ENCODE assay signal across 24 cellular contexts in genomic region chr2:69505710-69506109, GRCh38.
DNase-seq lines count a peak whose midpoint lies in the region; ATAC-seq lines count a peak whose summit lies in the region.
"Had no signal": no experiment of that assay in that cellular context is flagged by ENCODE, and none has a peak within 500 bp of the region (broad histone marks: within the 10 kb centered on the region; RNA-seq: fewer than 3 reads in every experiment).

No MANE protein-coding gene starts in this region.

- peak overlapping the region; percentile 43 for H3K27ac Mint-ChIP-seq in stimulated activated naive CD8-positive, alpha-beta T cell treated with anti-CD3 and anti-CD28 coated beads, Interleukin-15, Interleukin-2, amounts not matched to agents 100 ng/mL and 50 ng/mL, for 24 hours
- H3K27ac Mint-ChIP-seq in activated T-helper 17 cell treated with anti-CD3 and anti-CD28 coated beads, Interleukin-2, amount 50 U/mL, for 72 hours: peak overlapping the region; percentile 31
- H3K27ac Mint-ChIP-seq: activated naive CD4-positive, alpha-beta T cell treated with anti-CD3 and anti-CD28 coated beads, Interleukin-2, amount 50 U/mL, for 72 hours; stimulated activated naive CD8-positive, alpha-beta T cell treated with anti-CD3 and anti-CD28 coated beads, Interleukin-15, amount 100 ng/mL, for 72 hours had no signal

- no peak for DNase-seq in stimulated activated naive CD8-positive, alpha-beta T cell treated with anti-CD3 and anti-CD28 coated beads, Interleukin-15, Interleukin-2, amounts not matched to agents 100 U/mL and 50 U/mL, for 24 hours
- DNase-seq in NOMO-1 (lab: John Stamatoyannopoulos, UW; ENCODE audit: unreplicated experiment in 2 of 2) (peak; percentile 85 to 96), pons (ENCODE audit: low spot score) (no peak), COLO829 (ENCODE audit: low spot score) (no peak)
- DNase-seq in activated effector memory CD4-positive, alpha-beta T cell treated with Interleukin-2 at 50 U/mL for 16 hours: no peak
- DNase-seq: cerebellar nuclear complex; DMS53; GDM1; kidney glomerular epithelial cell; mammary epithelial cell; MM.1S; NCI-H1694; NCI-H2171; NCI-H524 treated with DMSO at 0.1 percent for 48 hours; NK-92 treated with Interleukin-12 subunit alpha and Interleukin-12 subunit beta, amount 100 ng/mL, for 24 hours; stimulated activated CD4-positive, alpha-beta T cell treated with anti-CD3 and anti-CD28 coated beads, Interleukin-15, amount 100 ng/mL, for 24 hours; stimulated activated naive CD8-positive, alpha-beta T cell treated with anti-CD3 and anti-CD28 coated beads, Interleukin-15, amount 100 ng/mL, for 72 hours; tibial artery; WERI-Rb-1 had no signal

- no peak for ATAC-seq in stimulated activated naive CD8-positive, alpha-beta T cell treated with anti-CD3 and anti-CD28 coated beads, Interleukin-15, Interleukin-2, amounts not matched to agents 100 U/mL and 50 U/mL, for 24 hours
- peak; percentile 4 for ATAC-seq in activated T-helper 17 cell treated with anti-CD3 and anti-CD28 coated beads, Interleukin-2, amount 50 U/mL, for 72 hours (replicated peaks)
- no peak for ATAC-seq in HG03571 (IDR thresholded peaks at IDR 0.05; ENCODE audit: unreplicated experiment)
- ATAC-seq: activated naive CD4-positive, alpha-beta T cell treated with anti-CD3 and anti-CD28 coated beads, Interleukin-2, amount 50 U/mL, for 72 hours; K562; stimulated activated naive CD8-positive, alpha-beta T cell treated with anti-CD3 and anti-CD28 coated beads, Interleukin-15, amount 100 ng/mL, for 72 hours had no signal

- no peak overlapping the region for H3K4me3 Mint-ChIP-seq in stimulated activated naive CD8-positive, alpha-beta T cell treated with anti-CD3 and anti-CD28 coated beads, Interleukin-15, Interleukin-2, amounts not matched to agents 100 ng/mL and 50 ng/mL, for 24 hours
- H3K4me3 Mint-ChIP-seq in activated T-helper 17 cell treated with anti-CD3 and anti-CD28 coated beads, Interleukin-2, amount 50 U/mL, for 72 hours: peak overlapping the region; percentile 56
- H3K4me3 Mint-ChIP-seq: stimulated activated naive CD8-positive, alpha-beta T cell treated with anti-CD3 and anti-CD28 coated beads, Interleukin-15, amount 100 ng/mL, for 72 hours had no signal

- no peaks in the 10 kb centered on the region for H3K27me3 Mint-ChIP-seq in stimulated activated naive CD8-positive, alpha-beta T cell treated with anti-CD3 and anti-CD28 coated beads, Interleukin-15, Interleukin-2, amounts not matched to agents 100 ng/mL and 50 ng/mL, for 24 hours
- H3K27me3 Mint-ChIP-seq in activated T-helper 17 cell treated with anti-CD3 and anti-CD28 coated beads, Interleukin-2, amount 50 U/mL, for 72 hours: no peaks in the 10 kb centered on the region
- H3K27me3 Mint-ChIP-seq: stimulated activated naive CD8-positive, alpha-beta T cell treated with anti-CD3 and anti-CD28 coated beads, Interleukin-15, amount 100 ng/mL, for 72 hours had no signal

- peaks cover 41% of the 10 kb centered on the region for H3K4me1 Mint-ChIP-seq in stimulated activated naive CD8-positive, alpha-beta T cell treated with anti-CD3 and anti-CD28 coated beads, Interleukin-15, Interleukin-2, amounts not matched to agents 100 ng/mL and 50 ng/mL, for 24 hours (ENCODE audit: low read depth)
- peaks cover 43% of the 10 kb centered on the region for H3K4me1 Mint-ChIP-seq in activated T-helper 17 cell treated with anti-CD3 and anti-CD28 coated beads, Interleukin-2, amount 50 U/mL, for 72 hours

- H3K36me3 Mint-ChIP-seq in stimulated activated naive CD8-positive, alpha-beta T cell treated with anti-CD3 and anti-CD28 coated beads, Interleukin-15, Interleukin-2, amounts not matched to agents 100 ng/mL and 50 ng/mL, for 24 hours (ENCODE audit: low read depth): peaks cover 50% of the 10 kb centered on the region
- peaks cover 97% of the 10 kb centered on the region for H3K36me3 Mint-ChIP-seq in activated T-helper 17 cell treated with anti-CD3 and anti-CD28 coated beads, Interleukin-2, amount 50 U/mL, for 72 hours (ENCODE audit: low read depth)

- H3K9me3 Mint-ChIP-seq in stimulated activated naive CD8-positive, alpha-beta T cell treated with anti-CD3 and anti-CD28 coated beads, Interleukin-15, Interleukin-2, amounts not matched to agents 100 ng/mL and 50 ng/mL, for 24 hours: peaks cover 4% of the 10 kb centered on the region
- no peaks in the 10 kb centered on the region for H3K9me3 Mint-ChIP-seq in activated T-helper 17 cell treated with anti-CD3 and anti-CD28 coated beads, Interleukin-2, amount 50 U/mL, for 72 hours
- H3K9me3 Mint-ChIP-seq: activated naive CD4-positive, alpha-beta T cell treated with anti-CD3 and anti-CD28 coated beads, Interleukin-2, amount 50 U/mL, for 72 hours; stimulated activated naive CD8-positive, alpha-beta T cell treated with anti-CD3 and anti-CD28 coated beads, Interleukin-15, amount 100 ng/mL, for 72 hours had no signal

Comparison
In these comparisons a context has a peak if more than half of its experiments do, and no peak if none do; other contexts are left out.
1. DNase-seq: peak in NOMO-1 (2 of 2); none in stimulated activated naive CD8-positive, alpha-beta T cell treated with anti-CD3 and anti-CD28 coated beads, Interleukin-15, Interleukin-2, amounts not matched to agents 100 U/mL and 50 U/mL, for 24 hours (single experiment), pons (single experiment), activated effector memory CD4-positive, alpha-beta T cell treated with Interleukin-2 at 50 U/mL for 16 hours (single experiment) and COLO829 (single experiment).